32 cellular contexts compared by ENCODE assay signal in genomic region chr3:187586226-187586625, GRCh38.
"Had no signal": no experiment of that assay in that cellular context is flagged by ENCODE, and none has a peak within 500 bp of the region (broad histone marks: within the 10 kb centered on the region; RNA-seq: fewer than 3 reads in every experiment).

No MANE protein-coding gene starts in this region.

- DNase-seq: activated B cell treated with CpG ODN at 0.5 μM for 24 hours; activated CD4-positive, alpha-beta T cell treated with anti-CD3 and anti-CD28 coated beads for 48 hours; activated CD4-positive, alpha-beta T cell treated with anti-CD3 and anti-CD28 coated beads, Interleukin-2, amount 50 U/mL, for 1 hour; activated CD4-positive, alpha-beta T cell treated with anti-CD3 and anti-CD28 coated beads, Interleukin-2, amount 50 U/mL, for 48 hours; activated CD8-positive, alpha-beta memory T cell treated with anti-CD3 and anti-CD28 coated beads for 24 hours; activated CD8-positive, alpha-beta T cell treated with anti-CD3 and anti-CD28 coated beads for 36 hours; activated effector memory CD4-positive, alpha-beta T cell treated with Interleukin-2 at 50 U/mL for 16 hours; activated gamma-delta T cell treated with Interleukin-2 at 50 U/mL for 16 hours; activated naive CD4-positive, alpha-beta T cell treated with anti-CD3 and anti-CD28 coated beads, Interleukin-2, amount 50 U/mL, for 16 hours; activated naive CD4-positive, alpha-beta T cell treated with Interleukin-2 at 50 U/mL for 16 hours; activated T-cell treated with anti-CD3 and anti-CD28 coated beads, Interleukin-2, amount 50 U/mL, for 4 hours; amniotic stem cell; anterior cingulate cortex; brain microvascular endothelial cell; dorsolateral prefrontal cortex; effector memory CD4-positive, alpha-beta T cell; endodermal cell; heart right ventricle; T1000; WERI-Rb-1 had no signal

- H3K27ac ChIP-seq: brain microvascular endothelial cell, coronary artery, dorsolateral prefrontal cortex, foreskin keratinocyte, gastroesophageal sphincter, heart right ventricle, hepatocyte, WERI-Rb-1 had no signal

- ATAC-seq: activated CD4-positive, CD25-positive, alpha-beta regulatory T cell treated with anti-CD3 and anti-CD28 coated beads, Interleukin-2, amount 50 U/mL, for 24 hours; activated CD8-positive, alpha-beta T cell treated with anti-CD3 and anti-CD28 coated beads for 36 hours; activated T-cell treated with anti-CD3 and anti-CD28 coated beads, Interleukin-2, amount 50 U/mL, for 4 hours; activated T-helper 17 cell treated with anti-CD3 and anti-CD28 coated beads, Interleukin-2, amount 50 U/mL, for 72 hours; esophagus mucosa; foreskin keratinocyte; gastroesophageal sphincter; heart right ventricle had no signal

- H3K36me3 Mint-ChIP-seq: activated naive CD8-positive, alpha-beta T cell had no signal

- H3K9me3 Mint-ChIP-seq: activated CD8-positive, alpha-beta T cell treated with anti-CD3 and anti-CD28 coated beads for 36 hours; central memory CD8-positive, alpha-beta T cell had no signal

- H3K4me3 ChIP-seq: coronary artery, dorsolateral prefrontal cortex, gastroesophageal sphincter, heart right ventricle, hepatocyte had no signal

- H3K4me3 Mint-ChIP-seq: activated B cell treated with CpG ODN at 0.5 μM for 24 hours; activated CD8-positive, alpha-beta T cell treated with anti-CD3 and anti-CD28 coated beads for 36 hours; activated naive CD8-positive, alpha-beta T cell; activated T-cell treated with anti-CD3 and anti-CD28 coated beads, Interleukin-2, amount 50 U/mL, for 4 hours; activated T-helper 17 cell treated with anti-CD3 and anti-CD28 coated beads, Interleukin-2, amount 50 U/mL, for 72 hours; central memory CD8-positive, alpha-beta T cell; dendritic cell treated with granulocyte-macrophage colony-stimulating factor and Interleukin-4, amounts not matched to agents 40 ng/mL and 50 ng/mL, for 4 days; endodermal cell had no signal

- H3K4me1 ChIP-seq: foreskin keratinocyte, gastroesophageal sphincter had no signal

- H3K27ac Mint-ChIP-seq: activated B cell treated with CpG ODN at 0.5 μM for 24 hours; activated CD8-positive, alpha-beta T cell treated with anti-CD3 and anti-CD28 coated beads for 36 hours; activated naive CD8-positive, alpha-beta T cell; activated T-helper 17 cell treated with anti-CD3 and anti-CD28 coated beads, Interleukin-2, amount 50 U/mL, for 72 hours; dendritic cell treated with granulocyte-macrophage colony-stimulating factor and Interleukin-4, amounts not matched to agents 40 ng/mL and 50 ng/mL, for 4 days; endodermal cell had no signal

- FAIRE-seq: astrocyte, bronchial epithelial cell had no signal

- H3K4me1 Mint-ChIP-seq: activated B cell treated with CpG ODN at 0.5 μM for 24 hours; activated T-helper 17 cell treated with anti-CD3 and anti-CD28 coated beads, Interleukin-2, amount 50 U/mL, for 72 hours; central memory CD8-positive, alpha-beta T cell had no signal

- H3K9me3 ChIP-seq: gastroesophageal sphincter had no signal

- H3K36me3 ChIP-seq: brain microvascular endothelial cell, gastroesophageal sphincter, heart right ventricle, WERI-Rb-1 had no signal

- H3K27me3 ChIP-seq: brain microvascular endothelial cell, dorsolateral prefrontal cortex, foreskin keratinocyte, gastroesophageal sphincter, heart right ventricle, hepatocyte had no signal
